ENCODE assay signal across 30 cellular contexts in the genomic region with DNA sequence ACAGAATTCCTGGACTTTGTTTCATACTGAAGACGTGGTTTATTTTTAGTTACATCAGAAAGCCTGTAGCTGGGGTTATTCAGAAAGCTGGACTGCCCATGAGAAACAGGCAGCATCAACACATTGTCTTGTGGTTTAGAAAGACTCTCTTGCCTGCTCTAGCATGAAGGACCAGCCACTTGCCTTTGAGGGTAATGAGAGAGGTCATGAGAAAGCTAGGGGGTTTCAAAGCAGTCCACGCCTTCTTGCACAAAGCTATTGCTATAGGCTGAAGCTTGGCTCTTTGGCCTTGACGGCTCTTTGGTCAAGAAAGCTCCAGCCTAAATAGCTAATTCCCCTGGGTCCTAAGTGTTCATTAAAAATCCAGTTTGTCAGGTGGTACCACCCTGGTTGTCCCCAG.
DNase-seq lines count a peak whose midpoint lies in the region; ATAC-seq, FAIRE-seq and TF ChIP-seq lines count a peak whose summit lies in the region.
"Had no signal": no experiment of that assay in that cellular context is flagged by ENCODE, and none has a peak within 500 bp of the region (broad histone marks: within the 10 kb centered on the region; RNA-seq: fewer than 3 reads in every experiment).

No MANE protein-coding gene starts in this region.

- intact Hi-C loops in sciatic nerve (cut with DNase I), result no loop called here

- no peak for TF ChIP-seq POLR2A in H54 (IDR thresholded peaks at IDR 0.05; ENCODE audit: low read depth, low read length)

- H3K4me1 Mint-ChIP-seq in activated T-cell treated with anti-CD3 and anti-CD28 coated beads, Interleukin-2, amount 50 U/mL, for 72 hours (ENCODE audit: low read depth), result no peaks in the 10 kb centered on the region
- H3K4me1 Mint-ChIP-seq: central memory CD8-positive, alpha-beta T cell; H9; naive thymus-derived CD8-positive, alpha-beta T cell; stimulated activated naive CD8-positive, alpha-beta T cell treated with anti-CD3 and anti-CD28 coated beads, Interleukin-15, amount 100 ng/mL, for 72 hours; WTC11 had no signal

- no peaks in the 10 kb centered on the region for H3K9me3 Mint-ChIP-seq in activated T-cell treated with anti-CD3 and anti-CD28 coated beads, Interleukin-2, amount 50 U/mL, for 72 hours
- H3K9me3 Mint-ChIP-seq: central memory CD8-positive, alpha-beta T cell; T-helper 1 cell treated with Interleukin-12 subunit alpha and Interleukin-12 subunit beta and Interleukin-4 antibody, amounts not matched to agents 30 μg/mL and 1 μg/mL, for 36 hours had no signal

- no peak for DNase-seq in sciatic nerve (ENCODE audit: low spot score)
- DNase-seq in NCI-H2196 (lab: John Stamatoyannopoulos, UW; ENCODE audit: unreplicated experiment), result no peak
- DNase-seq in H54 (ENCODE audit: insufficient read length, low spot score), result no peak
- no peak for DNase-seq in activated T-cell treated with anti-CD3 and anti-CD28 coated beads, Interleukin-2, amount 50 U/mL, for 72 hours
- DNase-seq: activated CD8-positive, alpha-beta T cell treated with anti-CD3 and anti-CD28 coated beads for 36 hours; activated naive CD4-positive, alpha-beta T cell treated with Interleukin-2 at 50 U/mL for 16 hours; activated T-cell treated with anti-CD3 and anti-CD28 coated beads, Interleukin-2, amount 50 U/mL, for 1 hour; AML-193; Caco-2; gastrocnemius medialis; H9; Karpas-422; kidney glomerular epithelial cell; mesendoderm; naive thymus-derived CD8-positive, alpha-beta T cell; NCI-H1048; NCI-H2081; NCI-H524; ovary; Right ventricle myocardium superior; sigmoid colon; stimulated activated naive CD8-positive, alpha-beta T cell treated with anti-CD3 and anti-CD28 coated beads, Interleukin-15, amount 100 ng/mL, for 72 hours had no signal

- H3K27me3 Mint-ChIP-seq in activated T-cell treated with anti-CD3 and anti-CD28 coated beads, Interleukin-2, amount 50 U/mL, for 72 hours (ENCODE audit: low read depth), result peaks cover 9% of the 10 kb centered on the region
- H3K27me3 Mint-ChIP-seq: stimulated activated naive CD8-positive, alpha-beta T cell treated with anti-CD3 and anti-CD28 coated beads, Interleukin-15, amount 100 ng/mL, for 72 hours had no signal

- H3K36me3 Mint-ChIP-seq in activated T-cell treated with anti-CD3 and anti-CD28 coated beads, Interleukin-2, amount 50 U/mL, for 72 hours (ENCODE audit: insufficient read depth in 2 of 2), result no peaks in the 10 kb centered on the region
- H3K36me3 Mint-ChIP-seq: type B pancreatic cell, WTC11 had no signal

- no peak overlapping the region for H3K4me3 Mint-ChIP-seq in activated T-cell treated with anti-CD3 and anti-CD28 coated beads, Interleukin-2, amount 50 U/mL, for 72 hours
- H3K4me3 Mint-ChIP-seq: activated CD8-positive, alpha-beta T cell treated with anti-CD3 and anti-CD28 coated beads for 36 hours; central memory CD8-positive, alpha-beta T cell; H9; naive thymus-derived CD8-positive, alpha-beta T cell; stimulated activated naive CD8-positive, alpha-beta T cell treated with anti-CD3 and anti-CD28 coated beads, Interleukin-15, amount 100 ng/mL, for 72 hours; T-helper 1 cell treated with Interleukin-12 subunit alpha and Interleukin-12 subunit beta and Interleukin-4 antibody, amounts not matched to agents 30 μg/mL and 1 μg/mL, for 36 hours; type B pancreatic cell; WTC11 had no signal

- no peak for FAIRE-seq in H54 (lab: Jason Lieb, UNC)
- FAIRE-seq: HTR-8/SVneo had no signal

- ATAC-seq in GM18867 (IDR thresholded peaks at IDR 0.05; ENCODE audit: unreplicated experiment), result peak; percentile 82
- ATAC-seq in GM21576 (IDR thresholded peaks at IDR 0.05; ENCODE audit: unreplicated experiment), result peak; percentile 46
- peak; percentile 58 for ATAC-seq in HG03196 (IDR thresholded peaks at IDR 0.05; ENCODE audit: unreplicated experiment)
- peak; percentile 60 for ATAC-seq in sciatic nerve
- no peak for ATAC-seq in activated T-cell treated with anti-CD3 and anti-CD28 coated beads, Interleukin-2, amount 50 U/mL, for 72 hours (replicated peaks in 1 of 2)
- ATAC-seq: activated CD8-positive, alpha-beta T cell treated with anti-CD3 and anti-CD28 coated beads for 36 hours; gastrocnemius medialis; naive thymus-derived CD8-positive, alpha-beta T cell; stimulated activated naive CD8-positive, alpha-beta T cell treated with anti-CD3 and anti-CD28 coated beads, Interleukin-15, amount 100 ng/mL, for 72 hours; WTC11 had no signal

- H3K27ac Mint-ChIP-seq in activated T-cell treated with anti-CD3 and anti-CD28 coated beads, Interleukin-2, amount 50 U/mL, for 72 hours, result no peak overlapping the region
- H3K27ac Mint-ChIP-seq: activated CD8-positive, alpha-beta T cell treated with anti-CD3 and anti-CD28 coated beads for 36 hours; H9; naive thymus-derived CD8-positive, alpha-beta T cell; stimulated activated naive CD8-positive, alpha-beta T cell treated with anti-CD3 and anti-CD28 coated beads, Interleukin-15, amount 100 ng/mL, for 72 hours; T-helper 1 cell treated with Interleukin-12 subunit alpha and Interleukin-12 subunit beta and Interleukin-4 antibody, amounts not matched to agents 30 μg/mL and 1 μg/mL, for 36 hours; type B pancreatic cell; WTC11 had no signal

Comparison
In these comparisons a context has a peak if more than half of its experiments do, and no peak if none do; other contexts are left out.
1. ATAC-seq: peak in GM18867 (single experiment), GM21576 (single experiment), HG03196 (single experiment) and sciatic nerve (single experiment); none in activated T-cell treated with anti-CD3 and anti-CD28 coated beads, Interleukin-2, amount 50 U/mL, for 72 hours (0 of 2).